In genomic region chr19:10761443-10762242, GRCh38 we compare ENCODE assay signal across 10 cellular contexts. TPM values are rescaled to one million over a fixed set of nuclear protein-coding genes. Genes with fewer than 3 reads are reported as not detected.
A peak's percentile ranks its signal among the peaks of the same experiment; 100 is the strongest.
DNase-seq lines count a peak whose midpoint lies in the region; ATAC-seq and TF ChIP-seq lines count a peak whose summit lies in the region.
"Had no signal": no experiment of that assay in that cellular context is flagged by ENCODE, and none has a peak within 500 bp of the region (broad histone marks: within the 10 kb centered on the region; RNA-seq: fewer than 3 reads in every experiment).

No MANE protein-coding gene starts in this region.

- no peak overlapping the region for H3K27ac ChIP-seq in mammary epithelial cell (ENCODE audit: insufficient read depth, low read depth, low read length)

- peak overlapping the region; percentile 52 for H3K4me3 Mint-ChIP-seq in activated naive CD4-positive, alpha-beta T cell treated with anti-CD3 and anti-CD28 coated beads, Interleukin-2, amount 50 U/mL, for 24 hours
- no peak overlapping the region for H3K4me3 Mint-ChIP-seq in type B pancreatic cell

- no peaks in the 10 kb centered on the region for H4K20me1 ChIP-seq in mammary epithelial cell (ENCODE audit: insufficient read depth, low read length)

- WGBS in mammary epithelial cell (ENCODE audit: low coverage, missing lambda C conversion rate) = 90% methylated on average over 18 of the region's 19 CpGs

- BruUV-seq in mammary epithelial cell (replicated peaks; lab: Mats Ljungman, UMichigan) = no TSS peak

- intact Hi-C loops in left colon (cut with DNase I, micrococcal nuclease) (no loop called here), mammary epithelial cell (cut with micrococcal nuclease) (no loop called here)

- H3K4me1 Mint-ChIP-seq in activated naive CD4-positive, alpha-beta T cell treated with anti-CD3 and anti-CD28 coated beads, Interleukin-2, amount 50 U/mL, for 24 hours = peaks cover 80% of the 10 kb centered on the region
- peaks cover 16% of the 10 kb centered on the region for H3K4me1 Mint-ChIP-seq in type B pancreatic cell (ENCODE audit: unreplicated experiment)

- in situ Hi-C loops in mammary epithelial cell (cut with MboI; ENCODE audit: low sequenced_read_pairs in 2 of 2) = no loop called here

- dilution Hi-C loops in mammary epithelial cell (cut with HindIII; ENCODE audit: low sequenced_read_pairs) = no loop called here

- no peaks in the 10 kb centered on the region for H3K9me3 Mint-ChIP-seq in activated naive CD4-positive, alpha-beta T cell treated with anti-CD3 and anti-CD28 coated beads, Interleukin-2, amount 50 U/mL, for 24 hours
- H3K9me3 Mint-ChIP-seq in activated naive CD4-positive, alpha-beta T cell treated with anti-CD3 and anti-CD28 coated beads, Interleukin-2, amount 50 U/mL, for 72 hours = no peaks in the 10 kb centered on the region
- H3K9me3 Mint-ChIP-seq in type B pancreatic cell = no peaks in the 10 kb centered on the region

- DNase-seq in activated naive CD4-positive, alpha-beta T cell treated with anti-CD3 and anti-CD28 coated beads, Interleukin-2, amount 50 U/mL, for 16 hours = no peak
- no peak for DNase-seq in activated naive CD4-positive, alpha-beta T cell treated with anti-CD3 and anti-CD28 coated beads, Interleukin-2, amount 50 U/mL, for 72 hours (ENCODE audit: low spot score in 2 of 2)
- peak; percentile 77 to 79 for DNase-seq in left colon
- no peak for DNase-seq in type B pancreatic cell (ENCODE audit: extremely low spot score, unreplicated experiment)
- DNase-seq in T-helper 9 cell = no peak
- no peak for DNase-seq in DMS53 treated with DMSO at 0.1 percent for 48 hours (lab: John Stamatoyannopoulos, UW; ENCODE audit: unreplicated experiment)
- no peak for DNase-seq in mammary epithelial cell
- DNase-seq: BE2C, sigmoid colon had no signal

- no peak overlapping the region for H2AFZ ChIP-seq in mammary epithelial cell (ENCODE audit: low read depth, low read length)

- peaks cover 4% of the 10 kb centered on the region for H3K36me3 ChIP-seq in mammary epithelial cell (ENCODE audit: insufficient read depth, low read length)

- H3K36me3 Mint-ChIP-seq in activated naive CD4-positive, alpha-beta T cell treated with anti-CD3 and anti-CD28 coated beads, Interleukin-2, amount 50 U/mL, for 24 hours = peaks cover 12% of the 10 kb centered on the region
- peaks cover 7 to 29% of the 10 kb centered on the region in 2 donors for H3K36me3 Mint-ChIP-seq in activated naive CD4-positive, alpha-beta T cell treated with anti-CD3 and anti-CD28 coated beads, Interleukin-2, amount 50 U/mL, for 72 hours
- H3K36me3 Mint-ChIP-seq in type B pancreatic cell = peaks cover 10% of the 10 kb centered on the region

- H3K27ac Mint-ChIP-seq in activated naive CD4-positive, alpha-beta T cell treated with anti-CD3 and anti-CD28 coated beads, Interleukin-2, amount 50 U/mL, for 24 hours = peak overlapping the region; percentile 89
- H3K27ac Mint-ChIP-seq in activated naive CD4-positive, alpha-beta T cell treated with anti-CD3 and anti-CD28 coated beads, Interleukin-2, amount 50 U/mL, for 72 hours = peak overlapping the region; percentile 87 to 91
- peak overlapping the region; percentile 93 for H3K27ac Mint-ChIP-seq in type B pancreatic cell

- H3K27me3 ChIP-seq in mammary epithelial cell (ENCODE audit: insufficient read depth, low read length) = no peaks in the 10 kb centered on the region
- H3K27me3 ChIP-seq: BE2C, sigmoid colon had no signal

- H3K9me3 ChIP-seq in mammary epithelial cell (replicated peaks; ENCODE audit: insufficient read depth, low read length) = no peaks in the 10 kb centered on the region
- H3K9me3 ChIP-seq: BE2C, sigmoid colon had no signal

- TF ChIP-seq CTCF in type B pancreatic cell (conservative IDR thresholded peaks at IDR 0.05) (no peak), mammary epithelial cell (conservative IDR thresholded peaks at IDR 0.05 in 1 of 2, IDR thresholded peaks at IDR 0.05 in 1 of 2; ENCODE audit: extremely low read depth in 1 of 2, insufficient read depth in 1 of 2, low read depth in 1 of 2, low read length in 2 of 2) (no peak)

- no peak overlapping the region for H3K4me3 ChIP-seq in mammary epithelial cell (replicated peaks in 1 of 3; ENCODE audit: insufficient read depth in 1 of 3, low read depth in 2 of 3, low read length in 3 of 3)
- H3K4me3 ChIP-seq: sigmoid colon had no signal

- H3K9ac ChIP-seq in mammary epithelial cell (ENCODE audit: insufficient read depth, low read length) = no peak overlapping the region

- no peaks in the 10 kb centered on the region for H3K27me3 Mint-ChIP-seq in activated naive CD4-positive, alpha-beta T cell treated with anti-CD3 and anti-CD28 coated beads, Interleukin-2, amount 50 U/mL, for 24 hours
- H3K27me3 Mint-ChIP-seq in type B pancreatic cell = no peaks in the 10 kb centered on the region

- CTCF ChIA-PET in mammary epithelial cell (lab: Charles Lee; ENCODE audit: low non-redundant PET) = no interaction called here

- H3K4me1 ChIP-seq in mammary epithelial cell (ENCODE audit: insufficient read depth, low read length) = peaks cover 7% of the 10 kb centered on the region

- H3K4me2 ChIP-seq in mammary epithelial cell (ENCODE audit: insufficient read depth, low read depth, low read length) = no peak overlapping the region

- peaks cover 53% of the 10 kb centered on the region for H3K79me2 ChIP-seq in mammary epithelial cell (ENCODE audit: insufficient read depth, low read length)

- no peak for ATAC-seq in activated naive CD4-positive, alpha-beta T cell treated with anti-CD3 and anti-CD28 coated beads, Interleukin-2, amount 50 U/mL, for 72 hours
- peak; percentile 10 for ATAC-seq in left colon

RNA-seq across cellular contexts. Expression of gene DNM2, which starts 43.8 kb away (rescaled TPM):
- 100 to 1,000 TPM; 191 to 219 TPM for total RNA-seq in activated naive CD4-positive, alpha-beta T cell treated with anti-CD3 and anti-CD28 coated beads, Interleukin-2, amount 50 U/mL, for 72 hours
- total RNA-seq in left colon (100 to 1,000 TPM; 446 to 618 TPM), type B pancreatic cell (ENCODE audit: low replicate concordance) (119 and 123 TPM in 2 replicates), mammary epithelial cell (100 to 1,000 TPM in 1 of 2 donors, 10 to 100 TPM in 1; 95.9 to 125 TPM)
- polyA plus RNA-seq in mammary epithelial cell = 60.2 TPM
- 219 TPM for polyA minus RNA-seq in mammary epithelial cell

Comparison
In these comparisons a context has a peak if more than half of its experiments do, and no peak if none do; other contexts are left out.
1. DNase-seq: peak in left colon (2 of 2); none in activated naive CD4-positive, alpha-beta T cell treated with anti-CD3 and anti-CD28 coated beads, Interleukin-2, amount 50 U/mL, for 16 hours (single experiment), activated naive CD4-positive, alpha-beta T cell treated with anti-CD3 and anti-CD28 coated beads, Interleukin-2, amount 50 U/mL, for 72 hours (0 of 2), type B pancreatic cell (single experiment), T-helper 9 cell (single experiment), DMS53 treated with DMSO at 0.1 percent for 48 hours (single experiment) and mammary epithelial cell (single experiment).
2. Peak in every context shown above with its lines, with median percentiles within 50 percentile points of each other: H3K27ac Mint-ChIP-seq.